Comparison of ENCODE assay signal across 1 cellular context in genomic region chr9:105244996-105245719, GRCh38.
TF ChIP-seq lines count a peak whose summit lies in the region.

No MANE protein-coding gene starts in this region.

TF ChIP-seq in HepG2, 621 proteins besides CTCF, POLR2A, EP300 and RAD21 (continued from another document and continues in another):
- TF ChIP-seq ZNF281 (CRISPR knock-in tag; IDR thresholded peaks at IDR 0.05; ENCODE audit: borderline replicate concordance), result peak; percentile 3; the same call in 1 of the 2 replicates
- TF ChIP-seq NCOA1 (CRISPR knock-in tag; IDR thresholded peaks at IDR 0.05), result peak; percentile 62; the same call in 1 of the 2 replicates
- TF ChIP-seq, protein P1, sequence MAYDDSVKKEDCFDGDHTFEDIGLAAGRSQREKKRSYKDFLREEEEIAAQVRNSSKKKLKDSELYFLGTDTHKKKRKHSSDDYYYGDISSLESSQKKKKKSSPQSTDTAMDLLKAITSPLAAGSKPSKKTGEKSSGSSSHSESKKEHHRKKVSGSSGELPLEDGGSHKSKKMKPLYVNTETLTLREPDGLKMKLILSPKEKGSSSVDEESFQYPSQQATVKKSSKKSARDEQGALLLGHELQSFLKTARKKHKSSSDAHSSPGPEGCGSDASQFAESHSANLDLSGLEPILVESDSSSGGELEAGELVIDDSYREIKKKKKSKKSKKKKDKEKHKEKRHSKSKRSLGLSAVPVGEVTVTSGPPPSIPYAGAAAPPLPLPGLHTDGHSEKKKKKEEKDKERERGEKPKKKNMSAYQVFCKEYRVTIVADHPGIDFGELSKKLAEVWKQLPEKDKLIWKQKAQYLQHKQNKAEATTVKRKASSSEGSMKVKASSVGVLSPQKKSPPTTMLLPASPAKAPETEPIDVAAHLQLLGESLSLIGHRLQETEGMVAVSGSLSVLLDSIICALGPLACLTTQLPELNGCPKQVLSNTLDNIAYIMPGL (CRISPR knock-in tag; IDR thresholded peaks at IDR 0.05; ENCODE audit: borderline replicate concordance in 1 of 2, low read depth in 1 of 2), result peak in 1 of 2 experiments; percentile 77; a peak in 2 of 4 replicates
- 0 out of 2 replicates have a peak, but pooled peaks have one; percentile 7 for TF ChIP-seq ARHGAP35 (CRISPR knock-in tag; IDR thresholded peaks at IDR 0.05; ENCODE audit: borderline replicate concordance)
- peak; percentile 56 for TF ChIP-seq ZMYM4 (CRISPR knock-in tag; IDR thresholded peaks at IDR 0.05)
- TF ChIP-seq ZSCAN31 (CRISPR knock-in tag; IDR thresholded peaks at IDR 0.05; ENCODE audit: low read depth), result no peak
- TF ChIP-seq AGO2 (optimal IDR thresholded peaks at IDR 0.05; ENCODE audit: low read depth, low read length), result peak; percentile 52
- TF ChIP-seq KDM5B (CRISPR knock-in tag; IDR thresholded peaks at IDR 0.05; ENCODE audit: borderline replicate concordance), result 0 out of 2 replicates have a peak, but pooled peaks have one; percentile 20
- TF ChIP-seq ZNF782 (CRISPR knock-in tag; IDR thresholded peaks at IDR 0.05; ENCODE audit: borderline replicate concordance), result no peak
- TF ChIP-seq E2F5 (CRISPR knock-in tag; conservative IDR thresholded peaks at IDR 0.05), result 0 out of 2 replicates have a peak, but pooled peaks have one; percentile 49
- no peak for TF ChIP-seq NR3C1 (CRISPR knock-in tag; IDR thresholded peaks at IDR 0.05)
- TF ChIP-seq HDAC1 (CRISPR knock-in tag; IDR thresholded peaks at IDR 0.05), result no peak; the same call in 1 of the 2 replicates
- 0 out of 2 replicates have a peak, but pooled peaks have one; percentile 15 for TF ChIP-seq HMG20B (CRISPR knock-in tag; conservative IDR thresholded peaks at IDR 0.05)
- TF ChIP-seq LCORL (IDR thresholded peaks at IDR 0.05), result no peak
- peak; percentile 65 for TF ChIP-seq LCORL (CRISPR knock-in tag; IDR thresholded peaks at IDR 0.05)
- peak; percentile 95 for TF ChIP-seq ZEB1 (IDR thresholded peaks at IDR 0.05; ENCODE audit: insufficient replicate concordance, low read depth)
- TF ChIP-seq ARID2 (CRISPR knock-in tag; IDR thresholded peaks at IDR 0.05; ENCODE audit: borderline replicate concordance), result 0 out of 2 replicates have a peak, but pooled peaks have one; percentile 30
- TF ChIP-seq RXRA (CRISPR knock-in tag; IDR thresholded peaks at IDR 0.05), result 0 out of 2 replicates have a peak, but pooled peaks have one; percentile 21
- 0 out of 2 replicates have a peak, but pooled peaks have one; percentile 17 for TF ChIP-seq STAG1 (CRISPR knock-in tag; IDR thresholded peaks at IDR 0.05)
- no peak for TF ChIP-seq PTBP1 (IDR thresholded peaks at IDR 0.05; ENCODE audit: low read depth, low read length, poor library complexity, severe bottlenecking)
- TF ChIP-seq, protein P2, sequence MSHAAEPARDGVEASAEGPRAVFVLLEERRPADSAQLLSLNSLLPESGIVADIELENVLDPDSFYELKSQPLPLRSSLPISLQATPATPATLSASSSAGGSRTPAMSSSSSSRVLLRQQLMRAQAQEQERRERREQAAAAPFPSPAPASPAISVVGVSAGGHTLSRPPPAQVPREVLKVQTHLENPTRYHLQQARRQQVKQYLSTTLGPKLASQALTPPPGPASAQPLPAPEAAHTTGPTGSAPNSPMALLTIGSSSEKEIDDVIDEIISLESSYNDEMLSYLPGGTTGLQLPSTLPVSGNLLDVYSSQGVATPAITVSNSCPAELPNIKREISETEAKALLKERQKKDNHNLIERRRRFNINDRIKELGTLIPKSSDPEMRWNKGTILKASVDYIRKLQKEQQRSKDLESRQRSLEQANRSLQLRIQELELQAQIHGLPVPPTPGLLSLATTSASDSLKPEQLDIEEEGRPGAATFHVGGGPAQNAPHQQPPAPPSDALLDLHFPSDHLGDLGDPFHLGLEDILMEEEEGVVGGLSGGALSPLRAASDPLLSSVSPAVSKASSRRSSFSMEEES (CRISPR knock-in tag; IDR thresholded peaks at IDR 0.05), result 0 out of 2 replicates have a peak, but pooled peaks have one; percentile 30
- TF ChIP-seq HNRNPK (IDR thresholded peaks at IDR 0.05; ENCODE audit: low read depth, low read length, poor library complexity, severe bottlenecking), result peak; percentile 6
- TF ChIP-seq, protein P3, sequence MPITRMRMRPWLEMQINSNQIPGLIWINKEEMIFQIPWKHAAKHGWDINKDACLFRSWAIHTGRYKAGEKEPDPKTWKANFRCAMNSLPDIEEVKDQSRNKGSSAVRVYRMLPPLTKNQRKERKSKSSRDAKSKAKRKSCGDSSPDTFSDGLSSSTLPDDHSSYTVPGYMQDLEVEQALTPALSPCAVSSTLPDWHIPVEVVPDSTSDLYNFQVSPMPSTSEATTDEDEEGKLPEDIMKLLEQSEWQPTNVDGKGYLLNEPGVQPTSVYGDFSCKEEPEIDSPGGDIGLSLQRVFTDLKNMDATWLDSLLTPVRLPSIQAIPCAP (CRISPR knock-in tag; IDR thresholded peaks at IDR 0.05; ENCODE audit: low read depth), result no peak
- peak; percentile 67; the same call in 1 of the 2 replicates for TF ChIP-seq ZNF558 (CRISPR knock-in tag; IDR thresholded peaks at IDR 0.05; ENCODE audit: borderline replicate concordance)
- TF ChIP-seq ZNF263 (CRISPR knock-in tag; IDR thresholded peaks at IDR 0.05), result no peak
- 0 out of 2 replicates have a peak, but pooled peaks have one; percentile 60 for TF ChIP-seq MYPOP (CRISPR knock-in tag; IDR thresholded peaks at IDR 0.05)
- no peak for TF ChIP-seq NCOR1 (IDR thresholded peaks at IDR 0.05; ENCODE audit: borderline replicate concordance, low read length)
- 0 out of 2 replicates have a peak, but pooled peaks have one; percentile 24 for TF ChIP-seq RCOR2 (CRISPR knock-in tag; IDR thresholded peaks at IDR 0.05)
- peak; percentile 63 for TF ChIP-seq ASH2L (IDR thresholded peaks at IDR 0.05; ENCODE audit: insufficient read length, low read depth, low read length)
- TF ChIP-seq ZNF609 (CRISPR knock-in tag; IDR thresholded peaks at IDR 0.05; ENCODE audit: borderline replicate concordance), result 0 out of 2 replicates have a peak, but pooled peaks have one; percentile 32
- TF ChIP-seq TAF1 (CRISPR knock-in tag; IDR thresholded peaks at IDR 0.05), result peak; percentile 33; the same call in 1 of the 2 replicates
- TF ChIP-seq GABPB1 (CRISPR knock-in tag; IDR thresholded peaks at IDR 0.05), result peak; percentile 35; the same call in 1 of the 2 replicates
- no peak for TF ChIP-seq PAF1 (CRISPR knock-in tag; IDR thresholded peaks at IDR 0.05)
- 0 out of 2 replicates have a peak, but pooled peaks have one; percentile 43 for TF ChIP-seq ZMYM2 (CRISPR knock-in tag; IDR thresholded peaks at IDR 0.05)
- TF ChIP-seq MXD4 (CRISPR knock-in tag; IDR thresholded peaks at IDR 0.05), result peak; percentile 27; the same call in 1 of the 2 replicates
- no peak for TF ChIP-seq KLF12 (CRISPR knock-in tag; IDR thresholded peaks at IDR 0.05; ENCODE audit: borderline replicate concordance)
- peak; percentile 38; the same call in 1 of the 2 replicates for TF ChIP-seq ZBTB8A (CRISPR knock-in tag; IDR thresholded peaks at IDR 0.05; ENCODE audit: borderline replicate concordance, low read depth)
- TF ChIP-seq TEAD3 (CRISPR knock-in tag; optimal IDR thresholded peaks at IDR 0.05; ENCODE audit: borderline replicate concordance), result no peak
- TF ChIP-seq ZNF672 (CRISPR knock-in tag; IDR thresholded peaks at IDR 0.05), result 0 out of 2 replicates have a peak, but pooled peaks have one; percentile 39
- TF ChIP-seq TMF1 (CRISPR knock-in tag; IDR thresholded peaks at IDR 0.05; ENCODE audit: low read depth), result no peak
- TF ChIP-seq KLF16 (CRISPR knock-in tag; IDR thresholded peaks at IDR 0.05), result 0 out of 4 replicates have a peak, but pooled peaks of 1 of the 2 experiments have one; percentile 19
- peak; percentile 61; the same call in 1 of the 2 replicates for TF ChIP-seq KDM2A (CRISPR knock-in tag; IDR thresholded peaks at IDR 0.05; ENCODE audit: borderline replicate concordance, low read depth)
- TF ChIP-seq ZNF225 (CRISPR knock-in tag; IDR thresholded peaks at IDR 0.05), result peak; percentile 34; the same call in 1 of the 2 replicates
- peak; percentile 64; the same call in 1 of the 2 replicates for TF ChIP-seq BATF2 (CRISPR knock-in tag; IDR thresholded peaks at IDR 0.05)
- TF ChIP-seq, protein P4, sequence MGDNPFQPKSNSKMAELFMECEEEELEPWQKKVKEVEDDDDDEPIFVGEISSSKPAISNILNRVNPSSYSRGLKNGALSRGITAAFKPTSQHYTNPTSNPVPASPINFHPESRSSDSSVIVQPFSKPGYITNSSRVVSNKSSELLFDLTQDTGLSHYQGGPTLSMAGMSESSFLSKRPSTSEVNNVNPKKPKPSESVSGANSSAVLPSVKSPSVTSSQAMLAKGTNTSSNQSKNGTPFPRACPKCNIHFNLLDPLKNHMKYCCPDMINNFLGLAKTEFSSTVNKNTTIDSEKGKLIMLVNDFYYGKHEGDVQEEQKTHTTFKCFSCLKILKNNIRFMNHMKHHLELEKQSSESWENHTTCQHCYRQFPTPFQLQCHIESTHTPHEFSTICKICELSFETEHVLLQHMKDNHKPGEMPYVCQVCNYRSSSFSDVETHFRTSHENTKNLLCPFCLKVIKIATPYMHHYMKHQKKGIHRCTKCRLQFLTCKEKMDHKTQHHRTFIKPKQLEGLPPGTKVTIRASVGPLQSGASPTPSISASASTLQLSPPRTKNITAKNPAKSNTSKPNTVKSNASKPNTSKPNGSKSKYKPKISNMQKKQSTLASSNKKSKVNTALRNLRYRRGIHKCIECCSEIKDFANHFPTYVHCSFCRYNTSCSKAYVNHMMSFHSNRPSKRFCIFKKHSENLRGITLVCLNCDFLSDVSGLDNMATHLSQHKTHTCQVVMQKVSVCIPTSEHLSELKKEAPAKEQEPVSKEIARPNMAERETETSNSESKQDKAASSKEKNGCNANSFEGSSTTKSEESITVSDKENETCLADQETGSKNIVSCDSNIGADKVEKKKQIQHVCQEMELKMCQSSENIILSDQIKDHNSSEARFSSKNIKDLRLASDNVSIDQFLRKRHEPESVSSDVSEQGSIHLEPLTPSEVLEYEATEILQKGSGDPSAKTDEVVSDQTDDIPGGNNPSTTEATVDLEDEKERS (CRISPR knock-in tag; IDR thresholded peaks at IDR 0.05), result 0 out of 2 replicates have a peak, but pooled peaks have one; percentile 31
